1 cellular context compared by ENCODE assay signal in genomic region chr2:34738691-34739090, GRCh38.
TF ChIP-seq lines count a peak whose summit lies in the region.

No MANE protein-coding gene starts in this region.

TF ChIP-seq in H1, 55 proteins besides CTCF, POLR2A, EP300 and RAD21:
- TF ChIP-seq RXRA (IDR thresholded peaks at IDR 0.05; ENCODE audit: insufficient read depth, low read depth, low read length) (0 out of 2 replicates have a peak, but pooled peaks have one; percentile 13), USF2 (IDR thresholded peaks at IDR 0.05; ENCODE audit: low read length) (no peak)
